ENCODE assay signal across 1 cellular context in the genomic region with DNA sequence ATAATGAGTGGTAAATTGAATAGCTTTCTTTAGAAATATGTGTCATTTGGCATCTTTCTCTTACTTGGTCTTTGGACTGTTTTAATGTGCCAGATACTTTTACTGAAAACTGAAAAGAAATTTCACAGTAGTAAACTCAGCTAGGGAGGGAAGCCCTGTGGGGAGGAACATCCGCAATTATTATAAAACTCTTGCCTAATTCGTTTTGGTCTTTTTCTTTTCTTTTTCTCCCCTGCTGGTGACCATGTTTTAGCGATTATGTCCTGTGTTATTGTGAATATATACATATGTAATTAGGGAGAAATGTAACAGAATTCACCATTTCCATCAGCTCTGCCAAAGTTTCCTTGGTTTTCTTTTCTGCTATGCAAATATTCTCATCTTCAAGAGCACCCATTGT.
TF ChIP-seq lines count a peak whose summit lies in the region.

No MANE protein-coding gene starts in this region.

TF ChIP-seq in SK-N-SH treated with all-trans-retinoic acid at 6 μM for 48 hours, 23 proteins besides CTCF, POLR2A, EP300 and RAD21:
- no peak for TF ChIP-seq POU6F1 (CRISPR knock-in tag; IDR thresholded peaks at IDR 0.05; ENCODE audit: borderline replicate concordance, low read depth)
- TF ChIP-seq TOX (CRISPR knock-in tag; IDR thresholded peaks at IDR 0.05; ENCODE audit: borderline replicate concordance): no peak
- no peak for TF ChIP-seq ZNF565 (CRISPR knock-in tag; conservative IDR thresholded peaks at IDR 0.05; ENCODE audit: low read depth)
- TF ChIP-seq ARNTL (CRISPR knock-in tag; IDR thresholded peaks at IDR 0.05; ENCODE audit: borderline replicate concordance, low read depth): no peak
- TF ChIP-seq BACH2 (CRISPR knock-in tag; IDR thresholded peaks at IDR 0.05; ENCODE audit: borderline replicate concordance): no peak
